22 cellular contexts compared by ENCODE assay signal in genomic region chr6:31377029-31377428, GRCh38. TPM values are rescaled to one million over a fixed set of nuclear protein-coding genes. Genes with fewer than 3 reads are reported as not detected.
DNase-seq lines count a peak whose midpoint lies in the region; ATAC-seq, FAIRE-seq and TF ChIP-seq lines count a peak whose summit lies in the region.
"Had no signal": no experiment of that assay in that cellular context is flagged by ENCODE, and none has a peak within 500 bp of the region (broad histone marks: within the 10 kb centered on the region; RNA-seq: fewer than 3 reads in every experiment).

No MANE protein-coding gene starts in this region.

- H4K5ac ChIP-seq in IMR-90 (ENCODE audit: low read depth, low read length), result no peak overlapping the region

- H4K91ac ChIP-seq in IMR-90 (ENCODE audit: insufficient read depth, low read depth, low read length), result no peak overlapping the region

- no peak for DNase-seq in IMR-90
- DNase-seq in HepG2 (ENCODE audit: low spot score), result no peak
- no peak for DNase-seq in sciatic nerve (ENCODE audit: low spot score)
- no peak for DNase-seq in spleen
- DNase-seq in D721Med (ENCODE audit: insufficient read length, low spot score), result no peak
- DNase-seq in RPMI8226, result no peak
- DNase-seq: 8988T; ACHN; AML-193; BE2C; C1 segment of cervical spinal cord; Calu3; CD4-positive, alpha-beta memory T cell; COR-L47; DMS153; DND-41; GM23248; H9 had no signal

- H3K4me1 ChIP-seq in IMR-90 (ENCODE audit: control insufficient read depth, insufficient read depth, low read length) (no peaks in the 10 kb centered on the region), HepG2 (ENCODE audit: insufficient read depth, low read length) (peaks cover 16% of the 10 kb centered on the region), spleen (no peaks in the 10 kb centered on the region)
- H3K4me1 ChIP-seq: BE2C had no signal

- H2BK5ac ChIP-seq in IMR-90 (ENCODE audit: low read depth, low read length, poor library complexity, severe bottlenecking), result no peak overlapping the region

- BruUV-seq in IMR-90 (replicated peaks; lab: Mats Ljungman, UMichigan) (no TSS peak), HepG2 (replicated peaks; lab: Mats Ljungman, UMichigan) (no TSS peak)

- H3K79me1 ChIP-seq in IMR-90 (ENCODE audit: low read depth in 1 of 2, low read length in 2 of 2), result no peaks in the 10 kb centered on the region

- peaks cover 2% of the 10 kb centered on the region; the same call in 1 of the 2 replicates for H3K9me3 ChIP-seq in IMR-90 (ENCODE audit: control insufficient read depth, insufficient read depth, low read length)
- no peaks in the 10 kb centered on the region for H3K9me3 ChIP-seq in HepG2 (ENCODE audit: low read length)
- H3K9me3 ChIP-seq in spleen, result peaks cover 0 to 8% (median under 1%) of the 10 kb centered on the region in 8 donors
- H3K9me3 ChIP-seq: BE2C had no signal

- H3K56ac ChIP-seq in IMR-90 (ENCODE audit: extremely low read depth, insufficient read depth, low read length), result no peak overlapping the region

- TF ChIP-seq CTCF in IMR-90 (conservative IDR thresholded peaks at IDR 0.05; ENCODE audit: low read depth, low read length), result no peak
- TF ChIP-seq CTCF in HepG2 (CRISPR knock-in tag; IDR thresholded peaks at IDR 0.05), result no peak
- TF ChIP-seq CTCF in spleen (IDR thresholded peaks at IDR 0.05 in 8 of 11, conservative IDR thresholded peaks at IDR 0.05 in 3 of 11), result no peak
- TF ChIP-seq CTCF in D721Med (IDR thresholded peaks at IDR 0.05; ENCODE audit: insufficient read depth, missing control alignments), result no peak

- no peak for FAIRE-seq in HepG2 (lab: Jason Lieb, UNC)
- no peak for FAIRE-seq in D721Med (lab: Jason Lieb, UNC)
- FAIRE-seq: A549, G401.6, GM12892 had no signal

- ATAC-seq in IMR-90 (ENCODE audit: low read depth) (no peak), HepG2 (0 out of 3 replicates have a peak, but pooled peaks have one; percentile 19), sciatic nerve (peak; percentile 58)
- ATAC-seq: A549, HCT116 had no signal

- no peak overlapping the region for H4K8ac ChIP-seq in IMR-90 (ENCODE audit: low read depth in 2 of 2, low read length in 2 of 2)

- H3K4me3 ChIP-seq in IMR-90 (ENCODE audit: insufficient read depth, low read depth, low read length), result no peak overlapping the region
- H3K4me3 ChIP-seq in HepG2 (replicated peaks in 1 of 3; ENCODE audit: insufficient read depth in 1 of 3, low read depth in 2 of 3, low read length in 3 of 3), result no peak overlapping the region
- H3K4me3 ChIP-seq in spleen, result no peak overlapping the region
- H3K4me3 ChIP-seq: A549, GM23248 had no signal

- no peak overlapping the region for H2AFZ ChIP-seq in IMR-90 (replicated peaks; ENCODE audit: low read length, poor library complexity)
- H2AFZ ChIP-seq in HepG2 (ENCODE audit: low read length), result no peak overlapping the region
- H2AFZ ChIP-seq: GM23248 had no signal

- H2AK5ac ChIP-seq in IMR-90 (ENCODE audit: low read depth, low read length), result no peak overlapping the region

- no peak overlapping the region for H3K23ac ChIP-seq in IMR-90 (ENCODE audit: low read depth, low read length)

- no peaks in the 10 kb centered on the region; the same call in 1 of the 2 replicates for H3K9me1 ChIP-seq in IMR-90 (ENCODE audit: insufficient read depth, low read length)

- CTCF ChIA-PET in IMR-90 (lab: Yijun Ruan, JAX) (no interaction called here), HepG2 (lab: Yijun Ruan, JAX; ENCODE audit: low intra/inter-chr PET ratio, low total read pairs) (no interaction called here)

- no peak overlapping the region for H2BK20ac ChIP-seq in IMR-90 (ENCODE audit: low read depth, low read length)

- no peak for TF ChIP-seq RAD21 in IMR-90 (IDR thresholded peaks at IDR 0.05; ENCODE audit: low read length)
- TF ChIP-seq RAD21 in HepG2 (CRISPR knock-in tag; IDR thresholded peaks at IDR 0.05), result no peak

- H3K4ac ChIP-seq in IMR-90 (ENCODE audit: low read depth, low read length), result no peak overlapping the region

- TF ChIP-seq EP300 in HepG2 (IDR thresholded peaks at IDR 0.05; ENCODE audit: low read depth in 2 of 2, low read length in 2 of 2) (no peak), HepG2 (CRISPR knock-in tag; IDR thresholded peaks at IDR 0.05; ENCODE audit: borderline replicate concordance) (no peak)

- TF ChIP-seq POLR2A in IMR-90 (IDR thresholded peaks at IDR 0.05; ENCODE audit: low read depth, low read length) (no peak), HepG2 (IDR thresholded peaks at IDR 0.05; ENCODE audit: insufficient read depth in 1 of 2, low read depth in 2 of 2, low read length in 2 of 2) (no peak), spleen (IDR thresholded peaks at IDR 0.05) (no peak)

- no peaks in the 10 kb centered on the region for H3K79me2 ChIP-seq in HepG2 (ENCODE audit: insufficient read depth, low read length)

- intact Hi-C loops in IMR-90 (cut with micrococcal nuclease) (no loop called here), HepG2 (cut with micrococcal nuclease; ENCODE audit: unreplicated experiment) (no loop called here), sciatic nerve (cut with DNase I) (no loop called here), spleen (cut with DNase I; ENCODE audit: low total_unique reads) (no loop called here)

- POLR2A ChIA-PET in IMR-90 (lab: Charles Lee; ENCODE audit: unreplicated experiment), result no interaction called here
- POLR2A ChIA-PET in HepG2 (lab: Yijun Ruan, JAX), result no interaction called here

- H4K20me1 ChIP-seq in IMR-90 (ENCODE audit: insufficient read depth, low read length) (no peaks in the 10 kb centered on the region), HepG2 (ENCODE audit: insufficient read depth, low read length) (no peaks in the 10 kb centered on the region)

- H2AK9ac ChIP-seq in IMR-90 (replicated peaks; ENCODE audit: low read depth, low read length, poor library complexity), result peak overlapping the region; percentile 50

- H3K27me3 ChIP-seq in IMR-90 (ENCODE audit: control insufficient read depth, insufficient read depth, low read length), result peaks cover 32% of the 10 kb centered on the region
- H3K27me3 ChIP-seq in HepG2 (ENCODE audit: control insufficient read depth in 1 of 2, insufficient read depth in 2 of 2, low read length in 2 of 2), result peaks cover 0 to 8% of the 10 kb centered on the region in 2 experiments; a peak in 3 of 5 replicates
- H3K27me3 ChIP-seq in spleen (replicated peaks in 1 of 7), result peaks cover 0 to 28% (median 6%) of the 10 kb centered on the region in 7 donors

- H2BK120ac ChIP-seq in IMR-90 (ENCODE audit: low read depth, low read length), result no peak overlapping the region

- no CpG with 5 or more reads among the region's 4 CpGs for WGBS in IMR-90 (ENCODE audit: extremely low coverage in 2 of 2, insufficient read length in 1 of 2), 2 experiments
- 0% methylated on average over 3 of the region's 4 CpGs for WGBS in HepG2 (ENCODE audit: low lambda C conversion rate)
- WGBS in spleen, 5 donors, result 38 to 83% (median 44%) methylated on average over 3 to 4 of the region's 4 CpGs

- dilution Hi-C loops in IMR-90 (cut with HindIII; ENCODE audit: low sequenced_read_pairs, unreplicated experiment), result no loop called here

- H3K4me2 ChIP-seq in IMR-90 (ENCODE audit: low read depth, low read length) (no peak overlapping the region), HepG2 (ENCODE audit: low read depth, low read length) (no peak overlapping the region)
- H3K4me2 ChIP-seq: A549 had no signal

- in situ Hi-C loops in IMR-90 (cut with MboI; ENCODE audit: low sequenced_read_pairs), result no loop called here
- in situ Hi-C loops in HepG2 (cut with HindIII; ENCODE audit: extremely low pct_ligation_motif_present, low pct_unique_long_range_greater_than_20kb), result no loop called here

- no peak overlapping the region for H3K9ac ChIP-seq in IMR-90 (ENCODE audit: low read depth, low read length)
- H3K9ac ChIP-seq in HepG2 (ENCODE audit: insufficient read depth, low read depth, low read length), result no peak overlapping the region
- H3K9ac ChIP-seq: GM23248 had no signal

- H2BK15ac ChIP-seq in IMR-90 (ENCODE audit: low read depth, low read length), result no peak overlapping the region

- no peak overlapping the region for H3K14ac ChIP-seq in IMR-90 (replicated peaks; ENCODE audit: low read depth, low read length)

- no peak overlapping the region for H3K27ac ChIP-seq in IMR-90 (ENCODE audit: insufficient read depth, low read length)
- no peak overlapping the region for H3K27ac ChIP-seq in HepG2 (ENCODE audit: extremely low read length, insufficient read depth, low read length)
- no peak overlapping the region for H3K27ac ChIP-seq in spleen
- H3K27ac ChIP-seq: A549, GM23248 had no signal

- H3K18ac ChIP-seq in IMR-90 (ENCODE audit: low read depth, low read length), result no peak overlapping the region

- H3K36me3 ChIP-seq in IMR-90 (ENCODE audit: control insufficient read depth, insufficient read depth, low read length), result no peaks in the 10 kb centered on the region
- H3K36me3 ChIP-seq in HepG2 (replicated peaks in 1 of 2; ENCODE audit: control insufficient read depth in 1 of 2, insufficient read depth in 2 of 2, low read length in 2 of 2), result no peaks in the 10 kb centered on the region
- no peaks in the 10 kb centered on the region for H3K36me3 ChIP-seq in spleen
- H3K36me3 ChIP-seq: BE2C had no signal

RNA-seq across cellular contexts. Expression of gene HLA-B, which starts 20.1 kb away (rescaled TPM):
- total RNA-seq in IMR-90 (2012; rRNA removed) (41.7 and 44.1 TPM in 2 replicates), HepG2 (2016; rRNA removed; fragmentation: Illumina TruSeq; extraction: Trizol) (15.5 and 35.3 TPM in 2 replicates), sciatic nerve (990 TPM), spleen (1,000 to 10,000 TPM; 3,415 to 5,675 (median 4,969) TPM)
- polyA plus RNA-seq in IMR-90 (2012; rRNA removed) (259 and 309 TPM in 2 replicates), HepG2 (2011; rRNA removed) (88.9 and 228 TPM in 2 replicates), spleen (1,000 to 10,000 TPM; 2,503 to 3,140 (median 2,736) TPM)
- 346 and 472 TPM in 2 replicates for polyA plus RNA-seq in IMR-90 (2012; cell fraction: cytosol; rRNA removed)
- polyA plus RNA-seq in IMR-90 (2012; cell fraction: nucleus; rRNA removed; ENCODE audit: low replicate concordance), result 315 and 357 TPM in 2 replicates
- total RNA-seq in HepG2 (2016; cell fraction: cytosol; rRNA removed; fragmentation: Illumina TruSeq; extraction: Trizol; ENCODE audit: low read depth), result 4.5 and 5.9 TPM in 2 replicates
- 21.5 and 54.7 TPM in 2 replicates for total RNA-seq in HepG2 (2016; cell fraction: insoluble cytoplasmic fraction; rRNA removed; fragmentation: Illumina TruSeq; extraction: Trizol)
- 7.5 and 8.0 TPM in 2 replicates for total RNA-seq in HepG2 (2016; cell fraction: membrane; rRNA removed; fragmentation: Illumina TruSeq; extraction: Trizol)
- 40.3 and 68.5 TPM in 2 replicates for total RNA-seq in HepG2 (2016; cell fraction: nucleus; rRNA removed; fragmentation: Illumina TruSeq; extraction: Trizol)
- 88.0 and 248 TPM in 2 replicates for polyA plus RNA-seq in HepG2 (2011; cell fraction: cytosol; rRNA removed)
- polyA plus RNA-seq in HepG2 (2011; cell fraction: nucleus; rRNA removed), result 72.3 and 226 TPM in 2 replicates
- 132 and 223 TPM in 2 replicates for polyA plus RNA-seq in HepG2 (2012)
- 8.8 and 12.2 TPM in 2 replicates for polyA plus RNA-seq in HepG2 (2016; cell fraction: cytosol; fragmentation: Illumina TruSeq; extraction: Trizol; ENCODE audit: low read depth)
- 21.0 and 27.1 TPM in 2 replicates for polyA plus RNA-seq in HepG2 (2016; cell fraction: insoluble cytoplasmic fraction; fragmentation: Illumina TruSeq; extraction: Trizol; ENCODE audit: low read depth)
- 7.9 and 9.2 TPM in 2 replicates for polyA plus RNA-seq in HepG2 (2016; cell fraction: membrane; fragmentation: Illumina TruSeq; extraction: Trizol; ENCODE audit: low read depth)
- polyA plus RNA-seq in HepG2 (2016; cell fraction: nucleus; fragmentation: Illumina TruSeq; extraction: Trizol; ENCODE audit: insufficient read depth, low read depth), result 79.7 and 85.9 TPM in 2 replicates
- polyA minus RNA-seq in HepG2 (2011; rRNA and poly(A)+ RNA removed; ENCODE audit: low replicate concordance), result 49.6 and 219 TPM in 2 replicates
- polyA minus RNA-seq in HepG2 (2011; cell fraction: cytosol; rRNA and poly(A)+ RNA removed), result 19.6 and 37.6 TPM in 2 replicates
- polyA minus RNA-seq in HepG2 (2011; cell fraction: nucleus; rRNA and poly(A)+ RNA removed), result 4.6 and 44.0 TPM in 2 replicates

RNA-seq across cellular contexts. Expression of gene MICA, which starts 26.4 kb away (rescaled TPM):
- total RNA-seq in IMR-90 (2012; rRNA removed), result 52.2 and 55.9 TPM in 2 replicates
- polyA plus RNA-seq in IMR-90 (2012; rRNA removed), result 67.7 and 72.8 TPM in 2 replicates
- 42.3 and 47.1 TPM in 2 replicates for polyA plus RNA-seq in IMR-90 (2012; cell fraction: cytosol; rRNA removed)
- polyA plus RNA-seq in IMR-90 (2012; cell fraction: nucleus; rRNA removed; ENCODE audit: low replicate concordance), result 62.2 and 62.4 TPM in 2 replicates
- 20.5 and 38.1 TPM in 2 replicates for total RNA-seq in HepG2 (2016; rRNA removed; fragmentation: Illumina TruSeq; extraction: Trizol)
- 12.0 and 12.9 TPM in 2 replicates for total RNA-seq in HepG2 (2016; cell fraction: cytosol; rRNA removed; fragmentation: Illumina TruSeq; extraction: Trizol; ENCODE audit: low read depth)
- 20.8 and 39.1 TPM in 2 replicates for total RNA-seq in HepG2 (2016; cell fraction: insoluble cytoplasmic fraction; rRNA removed; fragmentation: Illumina TruSeq; extraction: Trizol)
- 19.5 and 19.6 TPM in 2 replicates for total RNA-seq in HepG2 (2016; cell fraction: membrane; rRNA removed; fragmentation: Illumina TruSeq; extraction: Trizol)
- 32.4 and 40.0 TPM in 2 replicates for total RNA-seq in HepG2 (2016; cell fraction: nucleus; rRNA removed; fragmentation: Illumina TruSeq; extraction: Trizol)
- 21.6 and 29.3 TPM in 2 replicates for polyA plus RNA-seq in HepG2 (2011; rRNA removed)
- 28.9 and 34.6 TPM in 2 replicates for polyA plus RNA-seq in HepG2 (2011; cell fraction: cytosol; rRNA removed)
- polyA plus RNA-seq in HepG2 (2011; cell fraction: nucleus; rRNA removed), result 28.9 and 39.2 TPM in 2 replicates
- polyA plus RNA-seq in HepG2 (2012), result 19.3 and 38.6 TPM in 2 replicates
- 9.5 TPM in 2 replicates for polyA plus RNA-seq in HepG2 (2016; cell fraction: cytosol; fragmentation: Illumina TruSeq; extraction: Trizol; ENCODE audit: low read depth)
- 17.8 and 18.4 TPM in 2 replicates for polyA plus RNA-seq in HepG2 (2016; cell fraction: insoluble cytoplasmic fraction; fragmentation: Illumina TruSeq; extraction: Trizol; ENCODE audit: low read depth)
- 13.7 and 14.7 TPM in 2 replicates for polyA plus RNA-seq in HepG2 (2016; cell fraction: membrane; fragmentation: Illumina TruSeq; extraction: Trizol; ENCODE audit: low read depth)
- polyA plus RNA-seq in HepG2 (2016; cell fraction: nucleus; fragmentation: Illumina TruSeq; extraction: Trizol; ENCODE audit: insufficient read depth, low read depth), result 58.2 and 58.4 TPM in 2 replicates
- 22.9 and 58.3 TPM in 2 replicates for polyA minus RNA-seq in HepG2 (2011; rRNA and poly(A)+ RNA removed; ENCODE audit: low replicate concordance)
- polyA minus RNA-seq in HepG2 (2011; cell fraction: cytosol; rRNA and poly(A)+ RNA removed), result 11.5 and 17.3 TPM in 2 replicates
- polyA minus RNA-seq in HepG2 (2011; cell fraction: nucleus; rRNA and poly(A)+ RNA removed), result 10.6 and 18.5 TPM in 2 replicates
- 26.5 TPM for total RNA-seq in sciatic nerve
- total RNA-seq in spleen, result 10 to 100 TPM; 14.6 to 19.7 (median 15.2) TPM
- 10 to 100 TPM in 2 of 3 donors, 1 to 10 TPM in 1; 7.8 to 27.4 (median 17.0) TPM for polyA plus RNA-seq in spleen

Comparison
In these comparisons a context has a peak if more than half of its experiments do, and no peak if none do; other contexts are left out.
1. RNA of gene HLA-B, which starts 20.1 kb away (total RNA-seq): 3,415 to 5,675 TPM in spleen and 990 TPM in sciatic nerve (single experiment); 41.7 to 44.1 TPM in IMR-90 and 4.5 to 68.5 TPM in HepG2; every median in the first group is over 10 times any median in the second.